25 cellular contexts compared by ENCODE assay signal in genomic region chr4:168077726-168078239, GRCh38. TPM values are rescaled to one million over a fixed set of nuclear protein-coding genes. Genes with fewer than 3 reads are reported as not detected.
"Had no signal": no experiment of that assay in that cellular context is flagged by ENCODE, and none has a peak within 500 bp of the region (broad histone marks: within the 10 kb centered on the region; RNA-seq: fewer than 3 reads in every experiment).

No MANE protein-coding gene starts in this region.

- H3K27me3 Mint-ChIP-seq: natural killer cell treated with Interleukin-12 subunit alpha and Interleukin-12 subunit beta and Interleukin-15 and Interleukin-18, amount 100 ng/mL, for 72 hours; stimulated activated memory B cell treated with anti-CD40 and anti-IgM and Interleukin-4, amounts not matched to agents 10 μg/mL and 1 μg/mL and 100 μg/mL, for 72 hours; stimulated activated naive CD8-positive, alpha-beta T cell treated with anti-CD3 and anti-CD28 coated beads, Interleukin-15, Interleukin-2, amounts not matched to agents 100 ng/mL and 50 ng/mL, for 24 hours had no signal

- H3K36me3 ChIP-seq: neutrophil, ovary, right lobe of liver, sigmoid colon, stomach, thoracic aorta, thyroid gland, tibial nerve, upper lobe of left lung, vagina had no signal

- H3K4me1 Mint-ChIP-seq: naive thymus-derived CD8-positive, alpha-beta T cell; nephron progenitor cell; neural crest cell; stimulated activated memory B cell treated with anti-CD40 and anti-IgM and Interleukin-4, amounts not matched to agents 10 μg/mL and 1 μg/mL and 100 μg/mL, for 72 hours had no signal

- H3K9me3 Mint-ChIP-seq: naive thymus-derived CD8-positive, alpha-beta T cell; natural killer cell treated with Interleukin-12 subunit alpha and Interleukin-12 subunit beta and Interleukin-15 and Interleukin-18, amount 100 ng/mL, for 72 hours; nephron progenitor cell; neural crest cell; stimulated activated memory B cell treated with anti-CD40 and anti-IgM and Interleukin-4, amounts not matched to agents 10 μg/mL and 1 μg/mL and 100 μg/mL, for 72 hours; stimulated activated naive CD8-positive, alpha-beta T cell treated with anti-CD3 and anti-CD28 coated beads, Interleukin-15, Interleukin-2, amounts not matched to agents 100 ng/mL and 50 ng/mL, for 24 hours had no signal

- H3K27ac Mint-ChIP-seq: naive thymus-derived CD8-positive, alpha-beta T cell; natural killer cell treated with Interleukin-12 subunit alpha and Interleukin-12 subunit beta and Interleukin-15 and Interleukin-18, amount 100 ng/mL, for 72 hours; nephron progenitor cell; progenitor cell of endocrine pancreas; stimulated activated memory B cell treated with anti-CD40 and anti-IgM and Interleukin-4, amounts not matched to agents 10 μg/mL and 1 μg/mL and 100 μg/mL, for 72 hours; stimulated activated naive CD8-positive, alpha-beta T cell treated with anti-CD3 and anti-CD28 coated beads, Interleukin-15, Interleukin-2, amounts not matched to agents 100 ng/mL and 50 ng/mL, for 24 hours had no signal

- FAIRE-seq: urothelium cell line had no signal

- H3K4me1 ChIP-seq: parathyroid adenoma, psoas muscle, right lobe of liver, stomach, thyroid gland, tibial nerve, upper lobe of left lung, vagina had no signal

- H3K36me3 Mint-ChIP-seq: naive thymus-derived CD8-positive, alpha-beta T cell; natural killer cell treated with Interleukin-12 subunit alpha and Interleukin-12 subunit beta and Interleukin-15 and Interleukin-18, amount 100 ng/mL, for 72 hours; stimulated activated memory B cell treated with anti-CD40 and anti-IgM and Interleukin-4, amounts not matched to agents 10 μg/mL and 1 μg/mL and 100 μg/mL, for 72 hours had no signal

- H3K27me3 ChIP-seq: neutrophil, ovary, right lobe of liver, sigmoid colon, stomach, thyroid gland, tibial nerve, upper lobe of left lung, vagina had no signal

- H3K4me3 ChIP-seq: ovary, psoas muscle, right lobe of liver, sigmoid colon, stomach, thoracic aorta, thyroid gland, tibial nerve, upper lobe of left lung, vagina had no signal

- H2AFZ ChIP-seq: parathyroid adenoma had no signal

- ATAC-seq: naive thymus-derived CD8-positive, alpha-beta T cell; natural killer cell treated with Interleukin-12 subunit alpha and Interleukin-12 subunit beta and Interleukin-15 and Interleukin-18, amount 100 ng/mL, for 72 hours; stimulated activated memory B cell treated with anti-CD40 and anti-IgM and Interleukin-4, amounts not matched to agents 10 μg/mL and 1 μg/mL and 100 μg/mL, for 72 hours had no signal

- H3K9me3 ChIP-seq: neutrophil, ovary, psoas muscle, right lobe of liver, sigmoid colon, stomach, thoracic aorta, thyroid gland, tibial nerve, upper lobe of left lung, vagina had no signal

- H3K9ac ChIP-seq: parathyroid adenoma had no signal

- H3K27ac ChIP-seq: neutrophil, ovary, parathyroid adenoma, psoas muscle, right lobe of liver, sigmoid colon, stomach, thoracic aorta, thyroid gland, tibial nerve, upper lobe of left lung, vagina had no signal

- H3K4me3 Mint-ChIP-seq: naive thymus-derived CD8-positive, alpha-beta T cell; natural killer cell treated with Interleukin-12 subunit alpha and Interleukin-12 subunit beta and Interleukin-15 and Interleukin-18, amount 100 ng/mL, for 72 hours; nephron progenitor cell; neural crest cell; stimulated activated memory B cell treated with anti-CD40 and anti-IgM and Interleukin-4, amounts not matched to agents 10 μg/mL and 1 μg/mL and 100 μg/mL, for 72 hours; stimulated activated naive CD8-positive, alpha-beta T cell treated with anti-CD3 and anti-CD28 coated beads, Interleukin-15, Interleukin-2, amounts not matched to agents 100 ng/mL and 50 ng/mL, for 24 hours had no signal

- H3K79me2 ChIP-seq: parathyroid adenoma had no signal

- DNase-seq: sigmoid colon had no signal

RNA-seq across cellular contexts. Expression of gene ANXA10, which starts 14.6 kb away (rescaled TPM):
- total RNA-seq: naive thymus-derived CD8-positive, alpha-beta T cell; natural killer cell treated with Interleukin-12 subunit alpha and Interleukin-12 subunit beta and Interleukin-15 and Interleukin-18, amount 100 ng/mL, for 72 hours; neural crest cell; omental fat pad; progenitor cell of endocrine pancreas; psoas muscle; renal cortical epithelial cell; right cardiac atrium; sigmoid colon; skeletal muscle tissue; subcutaneous adipose tissue; thyroid gland; tibial nerve; upper lobe of left lung; vagina had no signal
- polyA plus RNA-seq: naive thymus-derived CD8-positive, alpha-beta T cell; psoas muscle; right cardiac atrium had no signal
